ENCODE assay signal across 9 cellular contexts in the genomic region with DNA sequence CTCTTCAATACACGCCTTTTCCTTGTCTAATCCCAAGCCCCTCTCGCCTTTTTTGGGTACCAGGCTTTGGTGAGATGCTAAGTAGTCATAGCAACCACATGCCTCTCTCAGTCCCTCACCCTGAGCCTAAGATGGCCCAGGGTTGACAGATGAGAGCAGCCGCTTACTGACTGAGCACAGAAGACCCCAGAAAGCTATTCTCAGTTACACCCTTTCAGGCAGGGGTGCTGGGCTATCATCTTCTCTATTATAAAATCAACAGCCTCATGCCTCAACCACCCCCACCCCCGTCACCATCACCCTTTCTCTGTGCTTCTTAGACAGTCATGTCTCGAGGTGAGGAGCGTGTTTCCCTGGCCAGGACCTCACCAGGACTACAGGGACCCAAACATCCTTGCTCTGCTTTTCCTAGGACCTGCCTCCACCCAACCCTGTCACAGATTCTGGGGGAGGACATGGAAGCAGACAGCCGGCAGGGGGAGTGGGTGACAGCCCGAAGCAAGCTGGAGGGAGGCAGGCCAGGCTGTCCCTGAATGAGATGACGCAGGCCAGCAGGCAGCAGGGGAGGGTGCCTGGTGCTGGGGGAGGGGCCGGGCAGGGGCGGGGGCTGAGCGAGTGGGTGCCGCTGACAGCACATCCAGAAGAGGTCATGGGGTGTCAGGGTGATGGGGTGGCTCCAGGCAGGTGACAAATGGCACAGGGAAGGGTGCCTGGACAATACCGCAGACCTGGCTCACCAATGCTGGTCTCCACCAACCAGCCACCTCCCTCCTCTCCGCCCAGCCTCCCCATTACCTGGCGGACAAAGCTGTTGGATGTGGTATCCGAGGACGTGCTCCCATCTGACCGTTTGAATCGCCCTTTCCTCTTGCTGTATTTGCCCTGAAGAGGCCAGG. TPM values are rescaled to one million over a fixed set of nuclear protein-coding genes. Genes with fewer than 3 reads are reported as not detected.
DNase-seq lines count a peak whose midpoint lies in the region; ATAC-seq, FAIRE-seq and TF ChIP-seq lines count a peak whose summit lies in the region.
"Had no signal": no experiment of that assay in that cellular context is flagged by ENCODE, and none has a peak within 500 bp of the region (broad histone marks: within the 10 kb centered on the region; RNA-seq: fewer than 3 reads in every experiment).

No MANE protein-coding gene starts in this region.

- H3K36me3 ChIP-seq in NT2/D1 (ENCODE audit: insufficient read depth, insufficient read length, low read length): peaks cover 35% of the 10 kb centered on the region
- peaks cover 0 to 21% of the 10 kb centered on the region in 2 donors for H3K36me3 ChIP-seq in vagina

- intact Hi-C loops in vagina (cut with DNase I): no loop called here

- TF ChIP-seq CTCF in D721Med (IDR thresholded peaks at IDR 0.05; ENCODE audit: insufficient read depth, missing control alignments) (peak; percentile 33), fibroblast of pulmonary artery (IDR thresholded peaks at IDR 0.05; ENCODE audit: low read length, missing control alignments) (peak; percentile 60), vagina (IDR thresholded peaks at IDR 0.05) (peak in 1 of 3 experiments; percentile 23)

- H3K4me1 ChIP-seq in NT2/D1 (ENCODE audit: insufficient read depth, insufficient read length): peaks cover 31% of the 10 kb centered on the region
- H3K4me1 ChIP-seq in vagina: peaks cover 47% of the 10 kb centered on the region

- H3K4me3 ChIP-seq in NT2/D1 (ENCODE audit: insufficient read length, low read depth) (peak overlapping the region; percentile 45), fibroblast of pulmonary artery (replicated peaks; ENCODE audit: low read depth, low read length) (no peak overlapping the region), vagina (no peak overlapping the region)
- H3K4me3 ChIP-seq: HAP-1 had no signal

- H3K27me3 ChIP-seq in NT2/D1 (ENCODE audit: insufficient read depth, insufficient read length) (no peaks in the 10 kb centered on the region), vagina (no peaks in the 10 kb centered on the region)

- H3K9ac ChIP-seq in NT2/D1 (ENCODE audit: insufficient read length, low read depth): peak overlapping the region; percentile 82

- DNase-seq in D721Med (ENCODE audit: insufficient read length, low spot score) (no peak), NT2/D1 (ENCODE audit: low read depth, low spot score) (no peak), fibroblast of pulmonary artery (ENCODE audit: low read depth) (peak; percentile 70), occipital lobe (lab: John Stamatoyannopoulos, UW) (peak; percentile 78), vagina (ENCODE audit: extremely low spot score in 2 of 2) (no peak), glomerular visceral epithelial cell (ENCODE audit: extremely low spot score) (no peak)
- DNase-seq in activated T-cell treated with anti-CD3 and anti-CD28 coated beads, Interleukin-2, amount 50 U/mL, for 48 hours: no peak

- no peaks in the 10 kb centered on the region for H3K9me3 ChIP-seq in NT2/D1 (ENCODE audit: insufficient read depth, low read length)
- no peaks in the 10 kb centered on the region for H3K9me3 ChIP-seq in vagina
- H3K9me3 ChIP-seq: HAP-1 had no signal

- H3K27ac ChIP-seq in vagina: no peak overlapping the region

- TF ChIP-seq POLR2A in vagina (IDR thresholded peaks at IDR 0.05): no peak

- no peak for FAIRE-seq in D721Med (lab: Jason Lieb, UNC)

- no peak for ATAC-seq in HG02885 (IDR thresholded peaks at IDR 0.05; ENCODE audit: poor library complexity, unreplicated experiment)

RNA-seq across cellular contexts. Expression of gene CACNB1, which starts 3.1 kb away (rescaled TPM):
- total RNA-seq in occipital lobe (20.6 TPM), vagina (8.3 TPM)

RNA-seq across cellular contexts. Expression of gene RPL19, which starts 5.7 kb away (rescaled TPM):
- total RNA-seq in occipital lobe (958 TPM), vagina (2,758 TPM)

RNA-seq across cellular contexts. Expression of gene ARL5C, which starts 28.4 kb away (rescaled TPM):
- total RNA-seq in occipital lobe (not detected), vagina (not detected)

RNA-seq across cellular contexts. Expression of gene STAC2, which starts 31.4 kb away (rescaled TPM):
- total RNA-seq in occipital lobe: 0.31 TPM
- total RNA-seq in vagina: 0.98 TPM

RNA-seq across cellular contexts. Expression of gene PLXDC1, which starts 42.9 kb away (rescaled TPM):
- total RNA-seq in occipital lobe: 9.4 TPM
- 6.6 TPM for total RNA-seq in vagina

Comparison
In these comparisons a context has a peak if more than half of its experiments do, and no peak if none do; other contexts are left out.
1. DNase-seq: peak in fibroblast of pulmonary artery (single experiment) and occipital lobe (single experiment); none in D721Med (single experiment), NT2/D1 (single experiment), activated T-cell treated with anti-CD3 and anti-CD28 coated beads, Interleukin-2, amount 50 U/mL, for 48 hours (0 of 2), vagina (0 of 2) and glomerular visceral epithelial cell (single experiment).